In the genomic region with DNA sequence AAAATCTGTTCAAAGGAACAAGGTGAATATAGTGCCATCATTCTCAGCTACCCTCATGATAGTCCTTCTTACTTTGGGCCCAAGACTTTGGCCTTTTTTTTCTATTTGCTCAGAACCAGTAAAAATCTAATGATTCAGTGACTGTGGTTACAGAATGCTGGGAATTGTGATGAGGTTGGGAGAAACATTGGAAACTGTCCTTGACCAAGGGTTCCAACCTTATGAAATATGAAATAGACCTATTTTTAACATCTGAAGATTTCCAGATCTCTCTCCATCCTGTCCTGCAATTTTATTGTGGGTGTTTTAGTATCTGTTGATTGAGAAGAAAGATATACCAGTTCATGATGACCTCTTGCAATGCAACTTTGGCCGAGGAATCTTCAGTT, we compare ENCODE assay signal across 18 cellular contexts. TPM values are rescaled to one million over a fixed set of nuclear protein-coding genes. Genes with fewer than 3 reads are reported as not detected.
"Had no signal": no experiment of that assay in that cellular context is flagged by ENCODE, and none has a peak within 500 bp of the region (broad histone marks: within the 10 kb centered on the region; RNA-seq: fewer than 3 reads in every experiment).

No MANE protein-coding gene starts in this region.

- H3K36me3 Mint-ChIP-seq: naive thymus-derived CD8-positive, alpha-beta T cell; stimulated activated memory B cell treated with anti-CD40 and anti-IgM and Interleukin-4, amounts not matched to agents 10 μg/mL and 1 μg/mL and 100 μg/mL, for 72 hours had no signal

- ATAC-seq: effector memory CD8-positive, alpha-beta T cell; left colon; mucosa of descending colon; naive thymus-derived CD8-positive, alpha-beta T cell; stimulated activated memory B cell treated with anti-CD40 and anti-IgM and Interleukin-4, amounts not matched to agents 10 μg/mL and 1 μg/mL and 100 μg/mL, for 72 hours; stimulated activated naive CD8-positive, alpha-beta T cell treated with anti-CD3 and anti-CD28 coated beads, Interleukin-15, amount 100 ng/mL, for 72 hours had no signal

- H3K27me3 ChIP-seq: esophagus muscularis mucosa, neutrophil, transverse colon had no signal

- H3K4me3 ChIP-seq: esophagus muscularis mucosa, mucosa of descending colon, thoracic aorta, transverse colon had no signal

- DNase-seq: cerebellar nuclear complex; effector memory CD8-positive, alpha-beta T cell; foreskin fibroblast; head of caudate nucleus; hippocampal formation; left colon; mucosa of descending colon; naive thymus-derived CD8-positive, alpha-beta T cell; posterior cingulate gyrus; stimulated activated CD4-positive, alpha-beta T cell treated with anti-CD3 and anti-CD28 coated beads, Interleukin-4, amount 100 ng/mL, for 1 hour; stimulated activated naive CD8-positive, alpha-beta T cell treated with anti-CD3 and anti-CD28 coated beads, Interleukin-15, amount 100 ng/mL, for 72 hours; transverse colon had no signal

- H3K36me3 ChIP-seq: esophagus muscularis mucosa, neutrophil, transverse colon had no signal

- H3K27ac ChIP-seq: neutrophil, thoracic aorta had no signal

- H3K9me3 Mint-ChIP-seq: dendritic cell treated with granulocyte-macrophage colony-stimulating factor and Interleukin-4, amounts not matched to agents 40 ng/mL and 50 ng/mL, for 4 days; effector memory CD8-positive, alpha-beta T cell; naive thymus-derived CD8-positive, alpha-beta T cell; stimulated activated memory B cell treated with anti-CD40 and anti-IgM and Interleukin-4, amounts not matched to agents 10 μg/mL and 1 μg/mL and 100 μg/mL, for 72 hours; stimulated activated naive CD8-positive, alpha-beta T cell treated with anti-CD3 and anti-CD28 coated beads, Interleukin-15, amount 100 ng/mL, for 72 hours had no signal

- H3K27ac Mint-ChIP-seq: dendritic cell treated with granulocyte-macrophage colony-stimulating factor and Interleukin-4, amounts not matched to agents 40 ng/mL and 50 ng/mL, for 4 days; effector memory CD8-positive, alpha-beta T cell; naive thymus-derived CD8-positive, alpha-beta T cell; stimulated activated memory B cell treated with anti-CD40 and anti-IgM and Interleukin-4, amounts not matched to agents 10 μg/mL and 1 μg/mL and 100 μg/mL, for 72 hours; stimulated activated naive CD8-positive, alpha-beta T cell treated with anti-CD3 and anti-CD28 coated beads, Interleukin-15, amount 100 ng/mL, for 72 hours had no signal

- FAIRE-seq: colon had no signal

- H3K9me3 ChIP-seq: esophagus muscularis mucosa, mucosa of descending colon, neutrophil, thoracic aorta, transverse colon had no signal

RNA-seq across cellular contexts. Expression of a gene that starts 34.9 kb away (rescaled TPM):
- polyA plus RNA-seq: naive thymus-derived CD8-positive, alpha-beta T cell had no signal
